8 cellular contexts compared by ENCODE assay signal in genomic region chr3:71724584-71725278, GRCh38. TPM values are rescaled to one million over a fixed set of nuclear protein-coding genes. Genes with fewer than 3 reads are reported as not detected.
DNase-seq lines count a peak whose midpoint lies in the region; ATAC-seq, FAIRE-seq and TF ChIP-seq lines count a peak whose summit lies in the region.

No MANE protein-coding gene starts in this region.

- intact Hi-C loops in K562 (cut with micrococcal nuclease) (no loop called here), spleen (cut with DNase I; ENCODE audit: low total_unique reads) (loop anchor here (5.0 kb wide), 1 partner anchor 1098 kb away; no protein-coding TSS in a partner anchor)

- H3K4me3 ChIP-seq in GM12864 (ENCODE audit: low read depth, low read length) = peak overlapping the region; percentile 64
- H3K4me3 ChIP-seq in K562 = peak overlapping the region; percentile 57
- H3K4me3 ChIP-seq in spleen = peak overlapping the region; percentile 45 to 93 (median 78)

- TF ChIP-seq POLR2A in K562 (conservative IDR thresholded peaks at IDR 0.05) (no peak), spleen (IDR thresholded peaks at IDR 0.05) (no peak)

- H3K27ac ChIP-seq in RWPE1 = peak overlapping the region; percentile 21; the same call in 1 of the 2 replicates
- no peak overlapping the region for H3K27ac ChIP-seq in K562 (ENCODE audit: extremely low read depth, low read depth, low read length)
- peak overlapping the region; percentile 17 to 96 (median 89) for H3K27ac ChIP-seq in spleen

- no peaks in the 10 kb centered on the region for H3K9me1 ChIP-seq in K562 (ENCODE audit: control insufficient read depth, insufficient read depth, low read length)

- WGBS in K562 (ENCODE audit: insufficient coverage, low coverage, missing lambda C conversion rate) = 2% methylated on average over 32 of the region's 75 CpGs
- 0 to 1% (median 0%) methylated on average over 24 to 75 of the region's 75 CpGs for WGBS in spleen, 5 donors

- no peak for TF ChIP-seq CTCF in GM12864 (IDR thresholded peaks at IDR 0.05; ENCODE audit: low read depth, low read length, missing control alignments)
- no peak for TF ChIP-seq CTCF in RWPE1 (conservative IDR thresholded peaks at IDR 0.05; ENCODE audit: low read depth)
- no peak for TF ChIP-seq CTCF in K562 (IDR thresholded peaks at IDR 0.05 in 2 of 3, conservative IDR thresholded peaks at IDR 0.05 in 1 of 3; ENCODE audit: insufficient read depth in 2 of 3, low read depth in 1 of 3, low read length in 3 of 3)
- TF ChIP-seq CTCF in spleen (IDR thresholded peaks at IDR 0.05 in 8 of 11, conservative IDR thresholded peaks at IDR 0.05 in 3 of 11) = peak in 1 of 11 experiments; percentile 5

- CTCF ChIA-PET in RWPE1 (lab: Yijun Ruan, JAX) = interaction anchor here (1.1 kb wide), 1 partner anchor 1331 kb away, joined by 3 read pairs; no protein-coding TSS in a partner anchor
- CTCF ChIA-PET in K562 (lab: Yijun Ruan, JAX; ENCODE audit: low intra/inter-chr PET ratio) = no interaction called here

- H3K4me2 ChIP-seq in K562 (ENCODE audit: insufficient read depth, low read length) = peak overlapping the region; percentile 87

- H3K36me3 ChIP-seq in K562 (ENCODE audit: control insufficient read depth, insufficient read depth, low read length) = no peaks in the 10 kb centered on the region
- peaks cover 0 to 8% (median 0%) of the 10 kb centered on the region in 6 donors for H3K36me3 ChIP-seq in spleen

- H2AFZ ChIP-seq in K562 (ENCODE audit: low read depth, low read length) = peak overlapping the region; percentile 87

- TF ChIP-seq EP300 in K562 (IDR thresholded peaks at IDR 0.05; ENCODE audit: low read length) = no peak

- TF ChIP-seq RAD21 in K562 (CRISPR knock-in tag; conservative IDR thresholded peaks at IDR 0.05 in 1 of 2, IDR thresholded peaks at IDR 0.05 in 1 of 2) = no peak

- DNase-seq in GM12864 (ENCODE audit: low read depth) (no peak), RWPE1 (ENCODE audit: low spot score) (peak; percentile 14), K562 (ENCODE audit: extremely low read depth in 1 of 4, low spot score in 3 of 4) (peak in 2 of 4 experiments; percentile 26 to 30), iPS-NIHi7 (ENCODE audit: extremely low spot score) (peak; percentile 31), spleen (peak; percentile 91), NOMO-1 treated with dmso at 0.1 percent for 144 hours (lab: John Stamatoyannopoulos, UW; ENCODE audit: unreplicated experiment) (no peak)

- H3K4me1 ChIP-seq in K562 (replicated peaks in 1 of 2; ENCODE audit: control insufficient read depth in 2 of 2, insufficient read depth in 2 of 2, low read length in 2 of 2) (peaks cover 0 to 11% of the 10 kb centered on the region in 2 experiments; a peak in 3 of 5 replicates), spleen (peaks cover 6 to 72% (median 62%) of the 10 kb centered on the region in 6 donors)

- FAIRE-seq in K562 (lab: Jason Lieb, UNC) = no peak

- H3K79me2 ChIP-seq in K562 (ENCODE audit: control insufficient read depth, insufficient read depth, low read length) = no peaks in the 10 kb centered on the region

- H3K9ac ChIP-seq in K562 (ENCODE audit: insufficient read depth in 1 of 2, low read depth in 2 of 2, low read length in 2 of 2) = peak overlapping the region; percentile 51 to 90; a peak in 3 of 4 replicates

- H3K9me3 ChIP-seq in K562 (replicated peaks; ENCODE audit: control insufficient read depth, insufficient read depth, low read depth, low read length) = no peaks in the 10 kb centered on the region
- no peaks in the 10 kb centered on the region for H3K9me3 ChIP-seq in spleen

- no peaks in the 10 kb centered on the region for H4K20me1 ChIP-seq in K562 (replicated peaks; ENCODE audit: control insufficient read depth, insufficient read depth, low read length)

- POLR2A ChIA-PET in RWPE1 (lab: Yijun Ruan, JAX; ENCODE audit: low non-redundant PET) = no interaction called here
- POLR2A ChIA-PET in K562 (lab: Yijun Ruan, JAX) = interaction anchor here (0.6 to 1.2 kb wide), 4 partner anchors 26 to 980 kb away, joined by 3 read pairs; no protein-coding TSS in a partner anchor

- in situ Hi-C loops in K562 (cut with MboI) = loop anchor here (25.0 kb wide), 1 partner anchor 1363 kb away; no protein-coding TSS in a partner anchor

- H3K27me3 ChIP-seq in K562 (ENCODE audit: control insufficient read depth in 2 of 2, insufficient read depth in 2 of 2, low read length in 2 of 2) (peaks cover 12 to 28% of the 10 kb centered on the region in 2 experiments), spleen (replicated peaks in 1 of 7) (no peaks in the 10 kb centered on the region)

- ATAC-seq in HG02571 (IDR thresholded peaks at IDR 0.05; ENCODE audit: unreplicated experiment) (peak; percentile 51), K562 (peak; percentile 85), HG03378 (IDR thresholded peaks at IDR 0.05; ENCODE audit: unreplicated experiment) (no peak)

- BruUV-seq in K562 (replicated peaks; lab: Mats Ljungman, UMichigan) = no TSS peak

TF ChIP-seq in K562, 482 proteins besides CTCF, POLR2A, EP300 and RAD21 (continues in another document):
- no peak for TF ChIP-seq DEAF1 (CRISPR knock-in tag; IDR thresholded peaks at IDR 0.05)
- no peak for TF ChIP-seq ZNF384 (IDR thresholded peaks at IDR 0.05; ENCODE audit: low read depth, low read length)
- no peak for TF ChIP-seq ZNF408 (CRISPR knock-in tag; IDR thresholded peaks at IDR 0.05; ENCODE audit: low read depth)
- TF ChIP-seq RBFOX2 (IDR thresholded peaks at IDR 0.05; ENCODE audit: low read depth, low read length) = peak; percentile 26; the same call in 1 of the 2 replicates
- no peak for TF ChIP-seq TFAM (CRISPR knock-in tag; conservative IDR thresholded peaks at IDR 0.05)
- no peak for TF ChIP-seq ARID1B (IDR thresholded peaks at IDR 0.05)
- no peak for TF ChIP-seq SRSF1 (IDR thresholded peaks at IDR 0.05; ENCODE audit: low read depth, low read length)
- peak in 1 of 2 experiments; percentile 45; a peak in 1 of 4 replicates for TF ChIP-seq TEAD1 (CRISPR knock-in tag; IDR thresholded peaks at IDR 0.05)

RNA-seq across cellular contexts. Expression of gene EIF4E3, which starts 0.5 kb away (rescaled TPM):
- 0.09 and 0.58 TPM in 2 replicates for total RNA-seq in K562 (2011; cell fraction: chromatin; rRNA removed; ENCODE audit: low replicate concordance)
- total RNA-seq in K562 (2011; cell fraction: nucleolus; rRNA removed) = 0.17 and 0.26 TPM in 2 replicates
- 0.44 and 1.6 TPM in 2 replicates for total RNA-seq in K562 (2011; cell fraction: nucleoplasm; rRNA removed)
- total RNA-seq in K562 (2014; rRNA removed) = 0.18 and 0.45 TPM in 2 replicates
- total RNA-seq in K562 (2014; rRNA removed; fragmentation: Illumina TruSeq; extraction: Trizol) = 1.6 and 1.7 TPM in 2 replicates
- 0.60 and 0.62 TPM in 2 replicates for total RNA-seq in K562 (2015; rRNA removed; fragmentation: Illumina TruSeq; extraction: Trizol)
- total RNA-seq in K562 (2021) = 2.4 TPM in 2 replicates
- polyA plus RNA-seq in K562 (2011; rRNA removed) = 0.30 and 1.1 TPM in 2 replicates
- polyA plus RNA-seq in K562 (2011; cell fraction: cytosol; rRNA removed) = 0.15 and 0.63 TPM in 2 replicates
- 0.18 and 0.52 TPM in 2 replicates for polyA plus RNA-seq in K562 (2011; cell fraction: nucleus; rRNA removed)
- 2.2 and 3.8 TPM in 2 replicates for polyA plus RNA-seq in K562 (2012)
- 2.3 and 2.5 TPM in 2 replicates for polyA plus RNA-seq in K562 (2014; fragmentation: Illumina TruSeq; extraction: Trizol)
- under 1 TPM; 0.34 to 0.83 TPM for polyA plus RNA-seq in K562 (2014; fragmentation: Nextera tagmentation; extraction: Ambion mirVana)
- 1.8 and 1.9 TPM in 2 replicates for polyA plus RNA-seq in K562 (2014; rRNA removed)
- 0.75 and 2.5 TPM in 2 replicates for polyA minus RNA-seq in K562 (2011; rRNA and poly(A)+ RNA removed)
- polyA minus RNA-seq in K562 (2011; cell fraction: cytosol; rRNA and poly(A)+ RNA removed) = 0.46 and 0.76 TPM in 2 replicates
- polyA minus RNA-seq in K562 (2011; cell fraction: nucleus; rRNA and poly(A)+ RNA removed) = 0.13 and 0.33 TPM in 2 replicates
- 10 to 100 TPM; 35.1 to 52.3 (median 37.8) TPM for total RNA-seq in spleen
- 10 to 100 TPM in 1 of 3 donors, 1 to 10 TPM in 2; 5.0 to 13.9 (median 5.8) TPM for polyA plus RNA-seq in spleen

RNA-seq across cellular contexts. Expression of gene GPR27, which starts 28.9 kb away (rescaled TPM):
- total RNA-seq in K562 (2011; cell fraction: chromatin; rRNA removed; ENCODE audit: low replicate concordance) = not detected in 2 replicates
- not detected in 2 replicates for total RNA-seq in K562 (2011; cell fraction: nucleolus; rRNA removed)
- total RNA-seq in K562 (2011; cell fraction: nucleoplasm; rRNA removed) = not detected in 2 replicates
- total RNA-seq in K562 (2014; rRNA removed) = not detected in 2 replicates
- not detected in 2 replicates for total RNA-seq in K562 (2014; rRNA removed; fragmentation: Illumina TruSeq; extraction: Trizol)
- not detected in 2 replicates for total RNA-seq in K562 (2015; rRNA removed; fragmentation: Illumina TruSeq; extraction: Trizol)
- total RNA-seq in K562 (2021) = not detected in 2 replicates
- not detected in 2 replicates for polyA plus RNA-seq in K562 (2011; rRNA removed)
- not detected in 2 replicates for polyA plus RNA-seq in K562 (2011; cell fraction: cytosol; rRNA removed)
- polyA plus RNA-seq in K562 (2011; cell fraction: nucleus; rRNA removed) = not detected in 2 replicates
- polyA plus RNA-seq in K562 (2012) = not detected in 2 replicates
- not detected in 2 replicates for polyA plus RNA-seq in K562 (2014; fragmentation: Illumina TruSeq; extraction: Trizol)
- polyA plus RNA-seq in K562 (2014; fragmentation: Nextera tagmentation; extraction: Ambion mirVana) = not detected
- polyA plus RNA-seq in K562 (2014; rRNA removed) = not detected in 2 replicates
- polyA minus RNA-seq in K562 (2011; rRNA and poly(A)+ RNA removed) = not detected in 2 replicates
- polyA minus RNA-seq in K562 (2011; cell fraction: cytosol; rRNA and poly(A)+ RNA removed) = not detected in 2 replicates
- not detected in 2 replicates for polyA minus RNA-seq in K562 (2011; cell fraction: nucleus; rRNA and poly(A)+ RNA removed)
- 10 to 100 TPM in 3 of 7 donors, 1 to 10 TPM in 4; 4.6 to 15.3 (median 7.3) TPM for total RNA-seq in spleen
- 1 to 10 TPM in 1 of 3 donors, under 1 TPM in 2; 0.37 to 1.6 (median 0.71) TPM for polyA plus RNA-seq in spleen

Comparison
In these comparisons a context has a peak if more than half of its experiments do, and no peak if none do; other contexts are left out.
1. DNase-seq: peak in RWPE1 (single experiment), iPS-NIHi7 (single experiment) and spleen (single experiment); none in GM12864 (single experiment) and NOMO-1 treated with dmso at 0.1 percent for 144 hours (single experiment).
2. RNA of gene EIF4E3, which starts 0.5 kb away (total RNA-seq): 35.1 to 52.3 TPM in spleen; 0.09 to 2.4 TPM in K562; every median in the first group is over 10 times any median in the second.
3. RNA of gene GPR27, which starts 28.9 kb away (total RNA-seq): 4.6 to 15.3 TPM in spleen; not detected in K562; every median in the first group is over 4 times any median in the second.
4. Peak in every context shown above with its lines, with median percentiles within 50 percentile points of each other: H3K4me3 ChIP-seq.